In the genomic region with DNA sequence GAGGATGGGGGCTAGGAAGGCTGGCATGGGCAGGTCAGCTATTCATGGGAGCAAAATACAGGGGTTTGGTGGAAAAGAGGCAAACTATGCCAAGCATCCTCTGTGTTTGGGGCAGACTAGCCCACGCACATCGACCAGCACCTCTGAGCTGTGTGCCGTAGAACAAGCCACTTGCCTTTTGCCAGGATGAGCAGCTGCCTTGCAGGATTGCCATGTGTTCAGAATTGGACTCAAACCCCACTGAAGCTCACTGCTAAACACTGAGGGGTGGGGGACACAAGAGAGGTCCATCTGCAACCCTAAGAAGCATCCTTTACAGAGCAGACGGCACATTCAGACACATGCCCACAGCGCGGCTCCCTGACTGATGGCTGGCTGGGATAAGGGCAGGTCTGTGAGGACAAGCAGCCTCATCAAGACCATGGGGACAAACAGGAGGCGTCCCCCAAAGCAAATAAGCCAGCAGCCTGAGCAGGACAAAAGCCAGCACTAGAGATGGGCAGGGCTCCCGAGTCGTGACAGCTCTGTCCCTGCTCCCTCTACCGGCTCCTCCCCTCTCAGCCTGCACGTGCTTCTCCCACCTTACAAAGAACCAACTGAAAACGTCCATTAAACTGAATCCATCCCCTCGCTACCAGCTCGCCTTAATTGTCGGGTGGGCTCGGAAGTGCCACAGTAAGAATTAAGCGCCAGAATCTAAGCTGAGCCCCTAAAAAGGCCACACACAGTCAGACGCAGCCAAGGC, we compare ENCODE assay signal across 19 cellular contexts.
"Had no signal": no experiment of that assay in that cellular context is flagged by ENCODE, and none has a peak within 500 bp of the region (broad histone marks: within the 10 kb centered on the region; RNA-seq: fewer than 3 reads in every experiment).

No MANE protein-coding gene starts in this region.

- H3K4me1 Mint-ChIP-seq: activated B cell treated with CpG ODN at 0.5 μM for 24 hours had no signal

- H3K4me3 ChIP-seq: breast epithelium, esophagus squamous epithelium, mucosa of descending colon, pancreas, right lobe of liver, upper lobe of right lung had no signal

- ATAC-seq: activated CD8-positive, alpha-beta T cell treated with anti-CD3 and anti-CD28 coated beads for 36 hours; activated naive CD8-positive, alpha-beta T cell treated with anti-CD3 and anti-CD28 coated beads, Interleukin-2, amount 50 U/mL, for 24 hours; activated T-helper 17 cell treated with anti-CD3 and anti-CD28 coated beads, Interleukin-2, amount 50 U/mL, for 72 hours; mucosa of descending colon; pancreas; right lobe of liver; stimulated activated memory B cell treated with anti-CD40 and anti-IgM and Interleukin-4, amounts not matched to agents 10 μg/mL and 1 μg/mL and 100 μg/mL, for 72 hours; upper lobe of right lung had no signal

- H3K36me3 ChIP-seq: breast epithelium, pancreas, upper lobe of right lung had no signal

- H3K27me3 ChIP-seq: breast epithelium, esophagus squamous epithelium, pancreas, right lobe of liver, upper lobe of right lung had no signal

- H3K4me1 ChIP-seq: breast epithelium, pancreas, right lobe of liver had no signal

- H3K4me3 Mint-ChIP-seq: activated B cell treated with CpG ODN at 0.5 μM for 24 hours; activated CD8-positive, alpha-beta T cell treated with anti-CD3 and anti-CD28 coated beads for 36 hours; activated naive CD8-positive, alpha-beta T cell treated with anti-CD3 and anti-CD28 coated beads, Interleukin-2, amount 50 U/mL, for 24 hours; activated T-helper 17 cell treated with anti-CD3 and anti-CD28 coated beads, Interleukin-2, amount 50 U/mL, for 72 hours; memory B cell; stimulated activated memory B cell treated with anti-CD40 and anti-IgM and Interleukin-4, amounts not matched to agents 10 μg/mL and 1 μg/mL and 100 μg/mL, for 72 hours had no signal

- H3K27me3 Mint-ChIP-seq: activated B cell treated with CpG ODN at 0.5 μM for 24 hours; activated CD8-positive, alpha-beta T cell treated with anti-CD3 and anti-CD28 coated beads for 36 hours; activated naive CD8-positive, alpha-beta T cell treated with anti-CD3 and anti-CD28 coated beads, Interleukin-2, amount 50 U/mL, for 24 hours; activated T-helper 17 cell treated with anti-CD3 and anti-CD28 coated beads, Interleukin-2, amount 50 U/mL, for 72 hours; memory B cell; naive B cell; stimulated activated memory B cell treated with anti-CD40 and anti-IgM and Interleukin-4, amounts not matched to agents 10 μg/mL and 1 μg/mL and 100 μg/mL, for 72 hours had no signal

- H3K27ac Mint-ChIP-seq: activated B cell treated with CpG ODN at 0.5 μM for 24 hours; activated CD8-positive, alpha-beta T cell treated with anti-CD3 and anti-CD28 coated beads for 36 hours; activated naive CD8-positive, alpha-beta T cell treated with anti-CD3 and anti-CD28 coated beads, Interleukin-2, amount 50 U/mL, for 24 hours; activated T-helper 17 cell treated with anti-CD3 and anti-CD28 coated beads, Interleukin-2, amount 50 U/mL, for 72 hours; memory B cell; stimulated activated memory B cell treated with anti-CD40 and anti-IgM and Interleukin-4, amounts not matched to agents 10 μg/mL and 1 μg/mL and 100 μg/mL, for 72 hours had no signal

- FAIRE-seq: pancreas had no signal

- H3K9me3 Mint-ChIP-seq: activated naive CD8-positive, alpha-beta T cell treated with anti-CD3 and anti-CD28 coated beads, Interleukin-2, amount 50 U/mL, for 24 hours; activated T-helper 17 cell treated with anti-CD3 and anti-CD28 coated beads, Interleukin-2, amount 50 U/mL, for 72 hours; memory B cell had no signal

- DNase-seq: activated B cell treated with CpG ODN at 0.5 μM for 24 hours; activated CD4-positive, alpha-beta T cell treated with anti-CD3 and anti-CD28 coated beads for 48 hours; activated CD8-positive, alpha-beta T cell treated with anti-CD3 and anti-CD28 coated beads for 36 hours; activated naive CD4-positive, alpha-beta T cell; activated naive CD8-positive, alpha-beta T cell treated with anti-CD3 and anti-CD28 coated beads, Interleukin-2, amount 50 U/mL, for 24 hours; activated T-cell treated with anti-CD3 and anti-CD28 coated beads, Interleukin-2, amount 50 U/mL, for 1 hour; dermis blood vessel endothelial cell; effector memory CD4-positive, alpha-beta T cell; esophagus squamous epithelium; mucosa of descending colon; naive B cell; pancreas; stimulated activated CD4-positive, alpha-beta T cell treated with anti-CD3 and anti-CD28 coated beads, Interleukin-4, amount 100 ng/mL, for 24 hours; upper lobe of right lung had no signal

- H3K27ac ChIP-seq: breast epithelium, esophagus squamous epithelium, pancreas, right lobe of liver, upper lobe of right lung had no signal

- H3K9me3 ChIP-seq: breast epithelium, esophagus squamous epithelium, mucosa of descending colon, pancreas, right lobe of liver, upper lobe of right lung had no signal
